ENCODE assay signal across 1 cellular context in genomic region chr16:87851141-87851587, GRCh38.
A peak's percentile ranks its signal among the peaks of the same experiment; 100 is the strongest.
TF ChIP-seq lines count a peak whose summit lies in the region.

No MANE protein-coding gene starts in this region.

TF ChIP-seq in HepG2, 621 proteins besides CTCF, POLR2A, EP300 and RAD21 (continued from another document and continues in another):
- no peak for TF ChIP-seq MTF2 (CRISPR knock-in tag; IDR thresholded peaks at IDR 0.05; ENCODE audit: borderline replicate concordance)
- no peak for TF ChIP-seq ZNF720 (CRISPR knock-in tag; IDR thresholded peaks at IDR 0.05)
- no peak for TF ChIP-seq NCOA2 (CRISPR knock-in tag; IDR thresholded peaks at IDR 0.05)
- no peak for TF ChIP-seq DDIT3 (CRISPR knock-in tag; IDR thresholded peaks at IDR 0.05)
- TF ChIP-seq GTF3A (CRISPR knock-in tag; conservative IDR thresholded peaks at IDR 0.05): no peak
- no peak for TF ChIP-seq RBAK (CRISPR knock-in tag; IDR thresholded peaks at IDR 0.05)
- TF ChIP-seq MLX (CRISPR knock-in tag; IDR thresholded peaks at IDR 0.05): no peak
- TF ChIP-seq ZFP62 (CRISPR knock-in tag; IDR thresholded peaks at IDR 0.05): no peak
- TF ChIP-seq BCLAF1 (IDR thresholded peaks at IDR 0.05): no peak
- 0 out of 2 replicates have a peak, but pooled peaks have one; percentile 28 for TF ChIP-seq ZBTB10 (CRISPR knock-in tag; IDR thresholded peaks at IDR 0.05; ENCODE audit: borderline replicate concordance)
- TF ChIP-seq CBFB (CRISPR knock-in tag; IDR thresholded peaks at IDR 0.05): no peak
- TF ChIP-seq ARNT2 (CRISPR knock-in tag; IDR thresholded peaks at IDR 0.05; ENCODE audit: low read depth): no peak
- TF ChIP-seq ETS1 (CRISPR knock-in tag; IDR thresholded peaks at IDR 0.05): no peak
- TF ChIP-seq ZNF142 (CRISPR knock-in tag; IDR thresholded peaks at IDR 0.05): 0 out of 2 replicates have a peak, but pooled peaks have one; percentile 35
- TF ChIP-seq ZNF547 (CRISPR knock-in tag; IDR thresholded peaks at IDR 0.05): no peak
- TF ChIP-seq FOXP4 (CRISPR knock-in tag; IDR thresholded peaks at IDR 0.05): 0 out of 2 replicates have a peak, but pooled peaks have one; percentile 12
- TF ChIP-seq ZNF143 (CRISPR knock-in tag; IDR thresholded peaks at IDR 0.05): peak; percentile 24; the same call in 1 of the 2 replicates
- TF ChIP-seq ZNF343 (CRISPR knock-in tag; IDR thresholded peaks at IDR 0.05): no peak
- TF ChIP-seq ZNF496 (CRISPR knock-in tag; IDR thresholded peaks at IDR 0.05; ENCODE audit: insufficient replicate concordance): no peak
- no peak for TF ChIP-seq CCDC6 (CRISPR knock-in tag; IDR thresholded peaks at IDR 0.05)
- no peak for TF ChIP-seq ZNF572 (CRISPR knock-in tag; IDR thresholded peaks at IDR 0.05)
- TF ChIP-seq ZNF550 (CRISPR knock-in tag; IDR thresholded peaks at IDR 0.05; ENCODE audit: borderline replicate concordance): no peak
- TF ChIP-seq HNRNPLL (IDR thresholded peaks at IDR 0.05; ENCODE audit: low read depth, low read length, poor library complexity, severe bottlenecking): no peak
- no peak for TF ChIP-seq ZBTB14 (CRISPR knock-in tag; IDR thresholded peaks at IDR 0.05)
- TF ChIP-seq RBM22 (optimal IDR thresholded peaks at IDR 0.05; ENCODE audit: low read length): no peak
- no peak for TF ChIP-seq FOXJ3 (CRISPR knock-in tag; IDR thresholded peaks at IDR 0.05; ENCODE audit: borderline replicate concordance)
- TF ChIP-seq THAP8 (CRISPR knock-in tag; IDR thresholded peaks at IDR 0.05; ENCODE audit: borderline replicate concordance): no peak
- TF ChIP-seq ZFP90 (CRISPR knock-in tag; IDR thresholded peaks at IDR 0.05; ENCODE audit: borderline replicate concordance): peak; percentile 30; the same call in 1 of the 2 replicates
- TF ChIP-seq ELF4 (CRISPR knock-in tag; IDR thresholded peaks at IDR 0.05; ENCODE audit: borderline replicate concordance): no peak
- TF ChIP-seq FOSL2 (CRISPR knock-in tag; IDR thresholded peaks at IDR 0.05): peak; percentile 7; the same call in 1 of the 2 replicates
- TF ChIP-seq MIXL1 (CRISPR knock-in tag; IDR thresholded peaks at IDR 0.05): no peak
- no peak for TF ChIP-seq KLF16 (CRISPR knock-in tag; IDR thresholded peaks at IDR 0.05)
- no peak for TF ChIP-seq ZSCAN25 (CRISPR knock-in tag; IDR thresholded peaks at IDR 0.05)
- no peak for TF ChIP-seq GMEB2 (CRISPR knock-in tag; IDR thresholded peaks at IDR 0.05; ENCODE audit: low read depth)
